ENCODE assay signal across 19 cellular contexts in genomic region chr2:9735335-9735734, GRCh38.
DNase-seq lines count a peak whose midpoint lies in the region; ATAC-seq lines count a peak whose summit lies in the region.
"Had no signal": no experiment of that assay in that cellular context is flagged by ENCODE, and none has a peak within 500 bp of the region (broad histone marks: within the 10 kb centered on the region; RNA-seq: fewer than 3 reads in every experiment).

No MANE protein-coding gene starts in this region.

- H3K27ac Mint-ChIP-seq in activated CD4-positive, alpha-beta T cell treated with anti-CD3 and anti-CD28 coated beads, Interleukin-2, amount 10 ng/mL, durations not matched to agents 24 days and 14 days, result no peak overlapping the region
- peak overlapping the region; percentile 73 for H3K27ac Mint-ChIP-seq in T-helper 1 cell treated with Interleukin-12 subunit alpha and Interleukin-12 subunit beta and Interleukin-4 antibody, amounts not matched to agents 30 μg/mL and 1 μg/mL, for 36 hours
- peak overlapping the region; percentile 9 to 42 for H3K27ac Mint-ChIP-seq in effector memory CD8-positive, alpha-beta T cell
- H3K27ac Mint-ChIP-seq: brain, neural progenitor cell had no signal

- peaks cover 39% of the 10 kb centered on the region for H3K4me1 Mint-ChIP-seq in activated CD4-positive, alpha-beta T cell treated with anti-CD3 and anti-CD28 coated beads, Interleukin-2, amount 10 ng/mL, durations not matched to agents 24 days and 14 days
- H3K4me1 Mint-ChIP-seq in T-helper 1 cell treated with Interleukin-12 subunit alpha and Interleukin-12 subunit beta and Interleukin-4 antibody, amounts not matched to agents 30 μg/mL and 1 μg/mL, for 36 hours (ENCODE audit: low read depth), result peaks cover 42% of the 10 kb centered on the region
- peaks cover 45 to 48% of the 10 kb centered on the region in 2 donors for H3K4me1 Mint-ChIP-seq in effector memory CD8-positive, alpha-beta T cell (ENCODE audit: low read depth in 2 of 2)

- peak; percentile 40 for ATAC-seq in effector memory CD8-positive, alpha-beta T cell (replicated peaks)
- ATAC-seq in HG02798 (IDR thresholded peaks at IDR 0.05; ENCODE audit: poor library complexity, unreplicated experiment), result no peak
- ATAC-seq: A549 had no signal

- intact Hi-C loops in activated CD4-positive, alpha-beta T cell treated with anti-CD3 and anti-CD28 coated beads, Interleukin-2, amount 10 ng/mL, durations not matched to agents 24 days and 14 days (cut with micrococcal nuclease), result no loop called here

- peaks cover 9% of the 10 kb centered on the region for H3K9me3 Mint-ChIP-seq in activated CD4-positive, alpha-beta T cell treated with anti-CD3 and anti-CD28 coated beads, Interleukin-2, amount 10 ng/mL, durations not matched to agents 24 days and 14 days
- H3K9me3 Mint-ChIP-seq in T-helper 1 cell treated with Interleukin-12 subunit alpha and Interleukin-12 subunit beta and Interleukin-4 antibody, amounts not matched to agents 30 μg/mL and 1 μg/mL, for 36 hours, result peaks cover 8% of the 10 kb centered on the region
- no peaks in the 10 kb centered on the region for H3K9me3 Mint-ChIP-seq in effector memory CD8-positive, alpha-beta T cell

- H3K27me3 Mint-ChIP-seq in activated CD4-positive, alpha-beta T cell treated with anti-CD3 and anti-CD28 coated beads, Interleukin-2, amount 10 ng/mL, durations not matched to agents 24 days and 14 days, result peaks cover 7% of the 10 kb centered on the region
- H3K27me3 Mint-ChIP-seq in T-helper 1 cell treated with Interleukin-12 subunit alpha and Interleukin-12 subunit beta and Interleukin-4 antibody, amounts not matched to agents 30 μg/mL and 1 μg/mL, for 36 hours (ENCODE audit: low read depth), result peaks cover 1% of the 10 kb centered on the region
- H3K27me3 Mint-ChIP-seq in effector memory CD8-positive, alpha-beta T cell, result no peaks in the 10 kb centered on the region

- DNase-seq in activated CD4-positive, alpha-beta T cell treated with anti-CD3 and anti-CD28 coated beads, Interleukin-2, amount 10 ng/mL, durations not matched to agents 24 days and 14 days, result peak; percentile 74
- no peak for DNase-seq in activated CD4-positive, alpha-beta T cell treated with anti-CD3 and anti-CD28 coated beads, Interleukin-2, amount 50 U/mL, for 1 hour
- DNase-seq in HT1080 (ENCODE audit: low read depth) (peak; percentile 27), NCI-H1417 (lab: John Stamatoyannopoulos, UW) (no peak), hippocampal formation (lab: John Stamatoyannopoulos, UW) (no peak)
- no peak for DNase-seq in effector memory CD8-positive, alpha-beta T cell
- DNase-seq: activated naive CD4-positive, alpha-beta T cell treated with anti-CD3 and anti-CD28 coated beads, Interleukin-2, amount 50 U/mL, for 16 hours; C1 segment of cervical spinal cord; cortex of kidney; foreskin melanocyte; NCI-H187; NCI-H2227 treated with DMSO at 0.1 percent for 48 hours; spleen; thyroid gland had no signal

- H3K36me3 Mint-ChIP-seq in activated CD4-positive, alpha-beta T cell treated with anti-CD3 and anti-CD28 coated beads, Interleukin-2, amount 10 ng/mL, durations not matched to agents 24 days and 14 days (ENCODE audit: low read depth), result peaks cover 1% of the 10 kb centered on the region
- no peaks in the 10 kb centered on the region for H3K36me3 Mint-ChIP-seq in T-helper 1 cell treated with Interleukin-12 subunit alpha and Interleukin-12 subunit beta and Interleukin-4 antibody, amounts not matched to agents 30 μg/mL and 1 μg/mL, for 36 hours (ENCODE audit: low read depth)
- H3K36me3 Mint-ChIP-seq in effector memory CD8-positive, alpha-beta T cell (ENCODE audit: insufficient read depth), result peaks cover 3% of the 10 kb centered on the region
- H3K36me3 Mint-ChIP-seq: brain, neural progenitor cell had no signal

- H3K4me3 Mint-ChIP-seq in activated CD4-positive, alpha-beta T cell treated with anti-CD3 and anti-CD28 coated beads, Interleukin-2, amount 10 ng/mL, durations not matched to agents 24 days and 14 days, result no peak overlapping the region
- H3K4me3 Mint-ChIP-seq in T-helper 1 cell treated with Interleukin-12 subunit alpha and Interleukin-12 subunit beta and Interleukin-4 antibody, amounts not matched to agents 30 μg/mL and 1 μg/mL, for 36 hours, result peak overlapping the region; percentile 0
- peak overlapping the region; percentile 0 to 19 for H3K4me3 Mint-ChIP-seq in effector memory CD8-positive, alpha-beta T cell
- H3K4me3 Mint-ChIP-seq: brain, neural progenitor cell had no signal

Comparison
In these comparisons a context has a peak if more than half of its experiments do, and no peak if none do; other contexts are left out.
1. DNase-seq: peak in activated CD4-positive, alpha-beta T cell treated with anti-CD3 and anti-CD28 coated beads, Interleukin-2, amount 10 ng/mL, durations not matched to agents 24 days and 14 days (single experiment) and HT1080 (single experiment); none in activated CD4-positive, alpha-beta T cell treated with anti-CD3 and anti-CD28 coated beads, Interleukin-2, amount 50 U/mL, for 1 hour (single experiment), effector memory CD8-positive, alpha-beta T cell (0 of 3), NCI-H1417 (0 of 3) and hippocampal formation (0 of 2).